16 cellular contexts compared by ENCODE assay signal in the genomic region with DNA sequence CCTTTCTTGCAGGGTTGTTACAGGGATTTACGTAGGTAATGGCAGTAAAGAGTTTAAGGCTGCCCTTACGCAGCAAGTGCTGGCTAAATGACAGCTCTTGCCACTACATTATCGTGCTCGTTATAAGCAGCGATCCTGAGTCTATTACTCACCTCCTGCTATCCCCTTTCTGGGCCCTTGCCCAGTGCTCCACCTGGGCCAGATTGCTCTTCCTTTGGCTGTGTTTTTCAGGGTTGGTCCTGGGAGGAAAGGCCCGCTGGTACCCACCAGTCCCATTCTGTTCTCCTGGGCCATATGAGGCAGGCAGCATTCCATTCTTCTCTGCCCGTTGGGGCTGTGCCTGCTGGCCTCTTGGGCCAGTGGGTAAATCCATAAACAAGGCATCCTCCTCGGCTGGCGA.
"Had no signal": no experiment of that assay in that cellular context is flagged by ENCODE, and none has a peak within 500 bp of the region (broad histone marks: within the 10 kb centered on the region; RNA-seq: fewer than 3 reads in every experiment).

No MANE protein-coding gene starts in this region.

- H3K79me2 ChIP-seq: parathyroid adenoma had no signal

- FAIRE-seq: islet of Langerhans had no signal

- H3K9me3 ChIP-seq: left lung, thoracic aorta had no signal

- H3K36me3 ChIP-seq: thoracic aorta had no signal

- DNase-seq: activated CD4-positive, alpha-beta T cell treated with anti-CD3 and anti-CD28 coated beads for 4 hours; activated naive CD4-positive, alpha-beta T cell treated with Interleukin-2 at 50 U/mL for 16 hours; activated naive CD8-positive, alpha-beta T cell treated with anti-CD3 and anti-CD28 coated beads, Interleukin-2, amount 50 U/mL, for 24 hours; dermis blood vessel endothelial cell; left lung; stimulated activated CD4-positive, alpha-beta T cell treated with anti-CD3 and anti-CD28 coated beads, Interleukin-15, amount 100 ng/mL, for 24 hours; stimulated activated CD4-positive, alpha-beta T cell treated with anti-CD3 and anti-CD28 coated beads, Interleukin-4, amount 100 ng/mL, for 24 hours; stimulated activated naive CD8-positive, alpha-beta T cell treated with anti-CD3 and anti-CD28 coated beads, Interleukin-15, amount 100 ng/mL, for 72 hours; T-cell; WERI-Rb-1 had no signal

- ATAC-seq: activated naive CD8-positive, alpha-beta T cell treated with anti-CD3 and anti-CD28 coated beads, Interleukin-2, amount 50 U/mL, for 24 hours; left lung; stimulated activated naive CD8-positive, alpha-beta T cell treated with anti-CD3 and anti-CD28 coated beads, Interleukin-15, amount 100 ng/mL, for 72 hours; T-cell had no signal

- H3K27me3 ChIP-seq: left lung had no signal

- H2AFZ ChIP-seq: parathyroid adenoma had no signal

- H3K4me1 ChIP-seq: left lung, parathyroid adenoma had no signal

- H3K27ac ChIP-seq: left lung, parathyroid adenoma, thoracic aorta, WERI-Rb-1 had no signal

- H3K27me3 Mint-ChIP-seq: activated naive CD8-positive, alpha-beta T cell treated with anti-CD3 and anti-CD28 coated beads, Interleukin-2, amount 50 U/mL, for 24 hours; central memory CD8-positive, alpha-beta T cell; stimulated activated naive CD8-positive, alpha-beta T cell treated with anti-CD3 and anti-CD28 coated beads, Interleukin-15, amount 100 ng/mL, for 72 hours; T-cell had no signal

- H3K9ac ChIP-seq: parathyroid adenoma had no signal

- H3K4me1 Mint-ChIP-seq: central memory CD8-positive, alpha-beta T cell had no signal

- H3K9me3 Mint-ChIP-seq: activated naive CD8-positive, alpha-beta T cell treated with anti-CD3 and anti-CD28 coated beads, Interleukin-2, amount 50 U/mL, for 24 hours; activated T-helper 1 cell treated with anti-CD3 and anti-CD28 coated beads, Interleukin-12 subunit alpha, Interleukin-12 subunit beta, Interleukin-2, Interleukin-4 antibody, amounts not matched to agents 30 ng/mL and 10 ng/mL and 1 ng/mL, durations not matched to agents 14 hours and 24 hours and 36 hours; central memory CD8-positive, alpha-beta T cell; neural crest cell; stimulated activated naive CD8-positive, alpha-beta T cell treated with anti-CD3 and anti-CD28 coated beads, Interleukin-15, amount 100 ng/mL, for 72 hours; T-cell had no signal

- H3K4me3 Mint-ChIP-seq: activated naive CD8-positive, alpha-beta T cell treated with anti-CD3 and anti-CD28 coated beads, Interleukin-2, amount 50 U/mL, for 24 hours; activated T-helper 1 cell treated with anti-CD3 and anti-CD28 coated beads, Interleukin-12 subunit alpha, Interleukin-12 subunit beta, Interleukin-2, Interleukin-4 antibody, amounts not matched to agents 30 ng/mL and 10 ng/mL and 1 ng/mL, durations not matched to agents 14 hours and 24 hours and 36 hours; central memory CD8-positive, alpha-beta T cell; neural crest cell; stimulated activated naive CD8-positive, alpha-beta T cell treated with anti-CD3 and anti-CD28 coated beads, Interleukin-15, amount 100 ng/mL, for 72 hours; T-cell had no signal

- H3K27ac Mint-ChIP-seq: activated naive CD8-positive, alpha-beta T cell treated with anti-CD3 and anti-CD28 coated beads, Interleukin-2, amount 50 U/mL, for 24 hours; activated T-helper 1 cell treated with anti-CD3 and anti-CD28 coated beads, Interleukin-12 subunit alpha, Interleukin-12 subunit beta, Interleukin-2, Interleukin-4 antibody, amounts not matched to agents 30 ng/mL and 10 ng/mL and 1 ng/mL, durations not matched to agents 14 hours and 24 hours and 36 hours; stimulated activated naive CD8-positive, alpha-beta T cell treated with anti-CD3 and anti-CD28 coated beads, Interleukin-15, amount 100 ng/mL, for 72 hours; T-cell had no signal

- H3K4me3 ChIP-seq: left lung, thoracic aorta had no signal
